ENCODE assay signal across 26 cellular contexts in the genomic region with DNA sequence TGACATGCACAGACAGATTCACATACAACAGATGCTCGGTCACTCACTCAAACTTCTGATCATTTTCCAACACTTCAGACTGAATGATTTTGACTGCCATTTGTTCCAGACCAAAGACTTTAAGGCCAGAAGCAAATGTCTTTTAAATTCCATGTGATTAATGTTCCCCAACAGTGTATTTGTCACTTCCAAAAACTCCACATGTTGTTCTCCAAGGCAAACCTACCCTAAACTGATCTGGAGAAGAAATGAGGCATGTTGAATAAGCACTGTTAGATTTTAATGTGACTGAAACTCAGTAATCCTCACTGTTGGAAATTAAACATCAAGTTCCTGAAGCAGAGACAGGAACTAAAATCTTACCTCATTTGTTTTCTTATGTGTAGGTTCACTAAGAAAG.
"Had no signal": no experiment of that assay in that cellular context is flagged by ENCODE, and none has a peak within 500 bp of the region (broad histone marks: within the 10 kb centered on the region; RNA-seq: fewer than 3 reads in every experiment).

No MANE protein-coding gene starts in this region.

- H3K27me3 ChIP-seq: adrenal gland, breast epithelium had no signal

- H3K4me3 ChIP-seq: adrenal gland, breast epithelium had no signal

- H3K9ac ChIP-seq: SK-N-SH had no signal

- H3K9me2 ChIP-seq: SK-N-SH had no signal

- H3K9me3 ChIP-seq: adrenal gland, breast epithelium, SK-N-SH had no signal

- H3K4me1 ChIP-seq: adrenal gland, breast epithelium had no signal

- H3K4me2 ChIP-seq: SK-N-SH had no signal

- H3K27ac ChIP-seq: adrenal gland, breast epithelium, VCaP had no signal

- DNase-seq: activated CD4-positive, alpha-beta memory T cell treated with anti-CD3 and anti-CD28 coated beads, Interleukin-2, amount 10 ng/mL, durations not matched to agents 7 days and 5 days; activated CD4-positive, alpha-beta T cell treated with anti-CD3 and anti-CD28 coated beads, Interleukin-2, amount 10 ng/mL, durations not matched to agents 7 days and 5 days; activated CD4-positive, CD25-positive, alpha-beta regulatory T cell; activated gamma-delta T cell treated with Interleukin-2 at 50 U/mL for 16 hours; activated naive CD4-positive, alpha-beta T cell treated with anti-CD3 and anti-CD28 coated beads, Interleukin-2, amount 50 U/mL, for 16 hours; activated naive CD8-positive, alpha-beta T cell treated with anti-CD3 and anti-CD28 coated beads, Interleukin-2, amount 10 ng/mL, durations not matched to agents 7 days and 5 days; activated T-cell treated with anti-CD3 and anti-CD28 coated beads for 4 hours; activated T-cell treated with anti-CD3 and anti-CD28 coated beads, Interleukin-2, amount 50 U/mL, for 48 hours; adrenal gland; anterior cingulate cortex; caudate nucleus; KG1; MV-4-11; NCI-H1092 treated with DMSO at 0.1 percent for 48 hours; NCI-H1417 treated with DMSO at 0.1 percent for 48 hours; NCI-H1694 treated with DMSO at 0.1 percent for 48 hours; NCI-H2081; NCI-H526 treated with DMSO at 0.1 percent for 48 hours; NCI-H82; NK-92 treated with Interleukin-12 subunit alpha and Interleukin-12 subunit beta, amount 100 ng/mL, for 24 hours; OCI-M1; RPMI8226; SK-N-SH; T-helper 1 cell had no signal

- H3K36me3 ChIP-seq: adrenal gland, breast epithelium had no signal
